Comparison of ENCODE assay signal across 8 cellular contexts in genomic region chr13:59677966-59678814, GRCh38.
DNase-seq lines count a peak whose midpoint lies in the region; ATAC-seq and TF ChIP-seq lines count a peak whose summit lies in the region.

No MANE protein-coding gene starts in this region.

- H3K27me3 Mint-ChIP-seq in activated naive CD8-positive, alpha-beta T cell treated with anti-CD3 and anti-CD28 coated beads for 36 hours, result no peaks in the 10 kb centered on the region

- H3K9me3 Mint-ChIP-seq in activated naive CD8-positive, alpha-beta T cell treated with anti-CD3 and anti-CD28 coated beads for 36 hours, result no peaks in the 10 kb centered on the region

- intact Hi-C loops in uterus (cut with DNase I; ENCODE audit: low total_unique reads), result no loop called here

- no peak overlapping the region for H3K27ac ChIP-seq in uterus

- no peaks in the 10 kb centered on the region for H3K9me3 ChIP-seq in uterus

- DNase-seq in CD1c-positive myeloid dendritic cell (ENCODE audit: extremely low spot score) (peak; percentile 65), NCI-H82 (lab: John Stamatoyannopoulos, UW) (peak; percentile 86), cardiac fibroblast (ENCODE audit: low read depth in 2 of 2) (peak; percentile 82), left kidney (ENCODE audit: low read depth, low spot score) (peak; percentile 75), uterus (no peak)
- no peak for DNase-seq in activated naive CD8-positive, alpha-beta T cell treated with anti-CD3 and anti-CD28 coated beads for 36 hours

- TF ChIP-seq POLR2A in uterus (IDR thresholded peaks at IDR 0.05), result no peak

- no peaks in the 10 kb centered on the region for H3K36me3 ChIP-seq in uterus

- TF ChIP-seq CTCF in cardiac fibroblast (IDR thresholded peaks at IDR 0.05; ENCODE audit: low read depth, low read length) (peak; percentile 88), uterus (IDR thresholded peaks at IDR 0.05) (peak; percentile 13 to 55 (median 46))

- peaks cover 4% of the 10 kb centered on the region for H3K4me1 Mint-ChIP-seq in activated naive CD8-positive, alpha-beta T cell treated with anti-CD3 and anti-CD28 coated beads for 36 hours

- H3K4me3 ChIP-seq in cardiac fibroblast (replicated peaks in 1 of 2; ENCODE audit: low read depth in 2 of 2, low read length in 2 of 2) (no peak overlapping the region), uterus (no peak overlapping the region)

- H3K27me3 ChIP-seq in uterus, result no peaks in the 10 kb centered on the region

- H3K36me3 Mint-ChIP-seq in activated naive CD8-positive, alpha-beta T cell treated with anti-CD3 and anti-CD28 coated beads for 36 hours, result no peaks in the 10 kb centered on the region

- H3K4me1 ChIP-seq in uterus, result no peaks in the 10 kb centered on the region

- no peak overlapping the region for H3K27ac Mint-ChIP-seq in activated naive CD8-positive, alpha-beta T cell treated with anti-CD3 and anti-CD28 coated beads for 36 hours

- no peak overlapping the region for H3K4me3 Mint-ChIP-seq in activated naive CD8-positive, alpha-beta T cell treated with anti-CD3 and anti-CD28 coated beads for 36 hours

- ATAC-seq in GM18870 (IDR thresholded peaks at IDR 0.05; ENCODE audit: unreplicated experiment) (peak; percentile 64), HG03097 (IDR thresholded peaks at IDR 0.05; ENCODE audit: low FRiP score, unreplicated experiment) (peak; percentile 43)

Comparison
In these comparisons a context has a peak if more than half of its experiments do, and no peak if none do; other contexts are left out.
1. DNase-seq: peak in CD1c-positive myeloid dendritic cell (single experiment), NCI-H82 (single experiment), cardiac fibroblast (2 of 2) and left kidney (single experiment); none in uterus (0 of 2) and activated naive CD8-positive, alpha-beta T cell treated with anti-CD3 and anti-CD28 coated beads for 36 hours (single experiment).